In genomic region chr18:11728247-11728646, GRCh38 we compare ENCODE assay signal across 11 cellular contexts. TPM values are rescaled to one million over a fixed set of nuclear protein-coding genes. Genes with fewer than 3 reads are reported as not detected.
DNase-seq lines count a peak whose midpoint lies in the region; ATAC-seq, FAIRE-seq and TF ChIP-seq lines count a peak whose summit lies in the region.
"Had no signal": no experiment of that assay in that cellular context is flagged by ENCODE, and none has a peak within 500 bp of the region (broad histone marks: within the 10 kb centered on the region; RNA-seq: fewer than 3 reads in every experiment).

No MANE protein-coding gene starts in this region.

- TF ChIP-seq CTCF in K562 (IDR thresholded peaks at IDR 0.05 in 2 of 3, conservative IDR thresholded peaks at IDR 0.05 in 1 of 3; ENCODE audit: insufficient read depth in 2 of 3, low read depth in 1 of 3, low read length in 3 of 3) (peak; percentile 26 to 38 (median 29); a peak in 3 of 6 replicates), osteoblast (IDR thresholded peaks at IDR 0.05; ENCODE audit: extremely low read depth, low read depth, low read length) (peak; percentile 21)

- no peak for TF ChIP-seq EP300 in K562 (IDR thresholded peaks at IDR 0.05; ENCODE audit: low read length)

- intact Hi-C loops in K562 (cut with micrococcal nuclease): loop anchor here (5.0 kb wide), 1 partner anchor 71 kb away; no protein-coding TSS in a partner anchor

- H3K4me2 ChIP-seq in K562 (ENCODE audit: insufficient read depth, low read length) (no peak overlapping the region), osteoblast (ENCODE audit: insufficient read depth, low read length) (no peak overlapping the region)

- H3K4me1 ChIP-seq in K562 (replicated peaks in 1 of 2; ENCODE audit: control insufficient read depth in 2 of 2, insufficient read depth in 2 of 2, low read length in 2 of 2) (peaks cover 0 to 4% of the 10 kb centered on the region in 2 experiments; a peak in 1 of 5 replicates), osteoblast (ENCODE audit: insufficient read depth, low read length) (no peaks in the 10 kb centered on the region)

- peak; percentile 10 to 20 for DNase-seq in NCI-H526 (lab: John Stamatoyannopoulos, UW)
- DNase-seq in NCI-H526 treated with DMSO at 0.1 percent for 48 hours (lab: John Stamatoyannopoulos, UW): no peak
- DNase-seq in LoVo (ENCODE audit: low spot score): peak; percentile 9
- peak in 1 of 4 experiments; percentile 30 for DNase-seq in K562 (ENCODE audit: extremely low read depth in 1 of 4, low spot score in 3 of 4)
- DNase-seq in osteoblast (ENCODE audit: insufficient read length, low spot score, missing footprints): no peak
- no peak for DNase-seq in activated naive CD4-positive, alpha-beta T cell (lab: John Stamatoyannopoulos, UW)
- DNase-seq in NCI-H128 (lab: John Stamatoyannopoulos, UW; ENCODE audit: unreplicated experiment): no peak
- no peak for DNase-seq in SK-N-DZ (ENCODE audit: low spot score)
- DNase-seq: activated CD4-positive, alpha-beta T cell treated with anti-CD3 and anti-CD28 coated beads, Interleukin-2, amount 50 U/mL, for 48 hours; C1 segment of cervical spinal cord; central memory CD4-positive, alpha-beta T cell had no signal

- H2AFZ ChIP-seq in K562 (ENCODE audit: low read depth, low read length) (no peak overlapping the region), osteoblast (ENCODE audit: low read length) (no peak overlapping the region)

- H3K4me3 ChIP-seq in K562 (no peak overlapping the region), osteoblast (ENCODE audit: insufficient read depth, low read length) (no peak overlapping the region)

- 0% methylated on average over 1 of the region's 1 CpG for WGBS in K562 (ENCODE audit: insufficient coverage, low coverage, missing lambda C conversion rate)

- POLR2A ChIA-PET in K562 (lab: Yijun Ruan, JAX): interaction anchor here (0.5 to 0.6 kb wide), 3 partner anchors 48 to 1138 kb away, joined by 3 to 4 read pairs (median 4); no protein-coding TSS in a partner anchor

- in situ Hi-C loops in K562 (cut with MboI): no loop called here

- H4K20me1 ChIP-seq in K562 (replicated peaks; ENCODE audit: control insufficient read depth, insufficient read depth, low read length): 0 out of 2 replicates have a peak, but pooled peaks cover 6% of the 10 kb centered on the region
- H4K20me1 ChIP-seq in osteoblast (ENCODE audit: insufficient read depth, low read length): no peaks in the 10 kb centered on the region

- H3K27ac ChIP-seq in K562 (ENCODE audit: extremely low read depth, low read depth, low read length) (no peak overlapping the region), osteoblast (ENCODE audit: low read depth, low read length) (no peak overlapping the region)

- no peaks in the 10 kb centered on the region for H3K9me1 ChIP-seq in K562 (ENCODE audit: control insufficient read depth, insufficient read depth, low read length)

- H3K79me2 ChIP-seq in K562 (ENCODE audit: control insufficient read depth, insufficient read depth, low read length) (no peaks in the 10 kb centered on the region), osteoblast (ENCODE audit: insufficient read depth, low read length) (no peaks in the 10 kb centered on the region)

- no peak for TF ChIP-seq POLR2A in K562 (conservative IDR thresholded peaks at IDR 0.05)

- H3K27me3 ChIP-seq in K562 (ENCODE audit: control insufficient read depth in 2 of 2, insufficient read depth in 2 of 2, low read length in 2 of 2) (peaks cover 10 to 48% of the 10 kb centered on the region in 2 experiments; a peak in 4 of 5 replicates), osteoblast (ENCODE audit: insufficient read depth, low read length) (peaks cover 18% of the 10 kb centered on the region)

- no peaks in the 10 kb centered on the region for H3K9me3 ChIP-seq in K562 (replicated peaks; ENCODE audit: control insufficient read depth, insufficient read depth, low read depth, low read length)
- no peaks in the 10 kb centered on the region for H3K9me3 ChIP-seq in osteoblast (ENCODE audit: low read depth, low read length)

- H3K9ac ChIP-seq in K562 (ENCODE audit: insufficient read depth in 1 of 2, low read depth in 2 of 2, low read length in 2 of 2): no peak overlapping the region

- peak in 1 of 2 experiments; percentile 49; a peak in 2 of 4 replicates for TF ChIP-seq RAD21 in K562 (CRISPR knock-in tag; conservative IDR thresholded peaks at IDR 0.05 in 1 of 2, IDR thresholded peaks at IDR 0.05 in 1 of 2)

- no TSS peak for BruUV-seq in K562 (replicated peaks; lab: Mats Ljungman, UMichigan)

- H3K36me3 ChIP-seq in K562 (ENCODE audit: control insufficient read depth, insufficient read depth, low read length) (no peaks in the 10 kb centered on the region), osteoblast (ENCODE audit: insufficient read depth, low read length) (no peaks in the 10 kb centered on the region)

- ATAC-seq in K562: peak; percentile 49; the same call in 1 of the 3 replicates

- peak; percentile 77 for FAIRE-seq in K562 (lab: Jason Lieb, UNC)

- CTCF ChIA-PET in K562 (lab: Yijun Ruan, JAX; ENCODE audit: low intra/inter-chr PET ratio): no interaction called here

TF ChIP-seq in K562, 482 proteins besides CTCF, POLR2A, EP300 and RAD21 (continues in another document):
- TF ChIP-seq CUX1 (CRISPR knock-in tag; IDR thresholded peaks at IDR 0.05): no peak
- no peak for TF ChIP-seq HDAC1 (IDR thresholded peaks at IDR 0.05)
- no peak for TF ChIP-seq ZNF77 (CRISPR knock-in tag; IDR thresholded peaks at IDR 0.05)
- no peak for TF ChIP-seq ZNF324 (CRISPR knock-in tag; IDR thresholded peaks at IDR 0.05)
- no peak for TF ChIP-seq RBFOX2 (IDR thresholded peaks at IDR 0.05; ENCODE audit: low read depth, low read length)
- TF ChIP-seq CC2D1A (IDR thresholded peaks at IDR 0.05): no peak
- TF ChIP-seq NR2C2 (CRISPR knock-in tag; IDR thresholded peaks at IDR 0.05): no peak
- no peak for TF ChIP-seq NR2C2 (tag; IDR thresholded peaks at IDR 0.05)

RNA-seq across cellular contexts. Expression of gene GNAL, which starts 39.2 kb away (rescaled TPM):
- total RNA-seq in K562 (2011; cell fraction: chromatin; rRNA removed; ENCODE audit: low replicate concordance): 0.42 TPM in 1 of 2 replicates, not detected in the other
- total RNA-seq in K562 (2011; cell fraction: nucleolus; rRNA removed): 0.39 TPM in 1 of 2 replicates, not detected in the other
- total RNA-seq in K562 (2011; cell fraction: nucleoplasm; rRNA removed): 0.29 TPM in 1 of 2 replicates, not detected in the other
- total RNA-seq in K562 (2014; rRNA removed): not detected in 2 replicates
- under 0.01 TPM in 1 of 2 replicates, not detected in the other for total RNA-seq in K562 (2014; rRNA removed; fragmentation: Illumina TruSeq; extraction: Trizol)
- not detected in 2 replicates for total RNA-seq in K562 (2015; rRNA removed; fragmentation: Illumina TruSeq; extraction: Trizol)
- 0.04 TPM in 1 of 2 replicates, not detected in the other for total RNA-seq in K562 (2021)
- polyA plus RNA-seq in K562 (2011; rRNA removed): 0.01 and 0.10 TPM in 2 replicates
- 0.06 TPM in 1 of 2 replicates, not detected in the other for polyA plus RNA-seq in K562 (2011; cell fraction: cytosol; rRNA removed)
- polyA plus RNA-seq in K562 (2011; cell fraction: nucleus; rRNA removed): not detected in 2 replicates
- polyA plus RNA-seq in K562 (2012): 0.10 and 0.15 TPM in 2 replicates
- not detected in 2 replicates for polyA plus RNA-seq in K562 (2014; fragmentation: Illumina TruSeq; extraction: Trizol)
- under 1 TPM; 0.01 TPM for polyA plus RNA-seq in K562 (2014; fragmentation: Nextera tagmentation; extraction: Ambion mirVana)
- polyA plus RNA-seq in K562 (2014; rRNA removed): not detected in 2 replicates
- polyA minus RNA-seq in K562 (2011; rRNA and poly(A)+ RNA removed): 0.03 and 0.14 TPM in 2 replicates
- polyA minus RNA-seq in K562 (2011; cell fraction: cytosol; rRNA and poly(A)+ RNA removed): 1.4 TPM in 1 of 2 replicates, not detected in the other
- not detected in 2 replicates for polyA minus RNA-seq in K562 (2011; cell fraction: nucleus; rRNA and poly(A)+ RNA removed)
- 0.59 and 0.72 TPM in 2 replicates for total RNA-seq in osteoblast
- polyA plus RNA-seq in SK-N-DZ (2014; cell fraction: cytosol; rRNA removed): 0.06 TPM in 1 of 2 replicates, not detected in the other
- not detected in 2 replicates for polyA plus RNA-seq in SK-N-DZ (2014; cell fraction: nucleus; rRNA removed)

Comparison
In these comparisons a context has a peak if more than half of its experiments do, and no peak if none do; other contexts are left out.
1. DNase-seq: peak in NCI-H526 (2 of 2) and LoVo (single experiment); none in NCI-H526 treated with DMSO at 0.1 percent for 48 hours (single experiment), osteoblast (single experiment), activated naive CD4-positive, alpha-beta T cell (0 of 4), NCI-H128 (single experiment) and SK-N-DZ (single experiment).